In the genomic region with DNA sequence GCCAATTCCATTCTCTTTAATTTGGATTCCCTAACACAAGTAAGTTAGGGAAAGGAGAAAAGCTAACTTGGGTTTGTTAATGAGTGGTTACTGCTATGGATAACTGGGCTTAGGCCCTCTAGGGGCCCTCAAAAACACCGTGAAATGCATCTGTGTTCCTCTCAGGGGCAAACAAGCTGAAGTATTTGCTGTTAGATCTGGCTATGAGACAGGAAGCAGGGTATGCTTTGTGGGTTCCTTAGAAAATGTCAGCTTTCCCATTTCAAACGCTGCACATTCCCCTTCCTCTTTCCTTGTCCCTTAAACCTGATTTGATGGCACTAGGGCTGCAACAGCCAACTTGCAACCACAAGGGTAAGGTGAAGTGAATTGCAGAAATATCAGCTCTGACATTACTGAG, we compare ENCODE assay signal across 15 cellular contexts. TPM values are rescaled to one million over a fixed set of nuclear protein-coding genes. Genes with fewer than 3 reads are reported as not detected.
DNase-seq lines count a peak whose midpoint lies in the region; ATAC-seq, FAIRE-seq and TF ChIP-seq lines count a peak whose summit lies in the region.
"Had no signal": no experiment of that assay in that cellular context is flagged by ENCODE, and none has a peak within 500 bp of the region (broad histone marks: within the 10 kb centered on the region; RNA-seq: fewer than 3 reads in every experiment).

No MANE protein-coding gene starts in this region.

- no peaks in the 10 kb centered on the region for H3K36me3 ChIP-seq in MM.1S (replicated peaks; ENCODE audit: insufficient read depth, low read length)
- no peaks in the 10 kb centered on the region for H3K36me3 ChIP-seq in GM12878 (ENCODE audit: control insufficient read depth in 2 of 2, insufficient read depth in 2 of 2, low read length in 1 of 2)
- H3K36me3 ChIP-seq: adrenal gland, BE2C, SJSA1 had no signal

- WGBS in GM12878 (ENCODE audit: insufficient coverage, insufficient replicate concordance, low lambda C conversion rate, missing lambda C conversion rate), result 0% methylated on average over 2 of the region's 2 CpGs

- H3K9me3 Mint-ChIP-seq in activated naive CD4-positive, alpha-beta T cell treated with anti-CD3 and anti-CD28 coated beads, Interleukin-2, amount 50 U/mL, for 24 hours, result no peaks in the 10 kb centered on the region
- no peaks in the 10 kb centered on the region for H3K9me3 Mint-ChIP-seq in stimulated activated naive CD8-positive, alpha-beta T cell treated with anti-CD3 and anti-CD28 coated beads, Interleukin-15, amount 100 ng/mL, for 72 hours

- H2AFZ ChIP-seq in MM.1S (ENCODE audit: low read length) (peak overlapping the region; percentile 19), GM12878 (ENCODE audit: control insufficient read depth, low read depth, low read length) (peak overlapping the region; percentile 87)

- no peak for TF ChIP-seq RAD21 in GM12878 (IDR thresholded peaks at IDR 0.05; ENCODE audit: insufficient read depth, low read depth, low read length)

- peak overlapping the region; percentile 63 for H3K4me3 Mint-ChIP-seq in activated naive CD4-positive, alpha-beta T cell treated with anti-CD3 and anti-CD28 coated beads, Interleukin-2, amount 50 U/mL, for 24 hours
- H3K4me3 Mint-ChIP-seq in stimulated activated naive CD8-positive, alpha-beta T cell treated with anti-CD3 and anti-CD28 coated beads, Interleukin-15, amount 100 ng/mL, for 72 hours, result peak overlapping the region; percentile 30 to 58

- H3K9me2 ChIP-seq in MM.1S (replicated peaks; ENCODE audit: insufficient read depth, low read length), result no peaks in the 10 kb centered on the region

- SMC1A ChIA-PET in GM12878 (lab: Charles Lee; ENCODE audit: uncharacterized antibody, unreplicated experiment), result interaction anchor here (0.9 to 8.7 kb wide), 7 partner anchors 34 to 209 kb away, joined by 3 to 180 read pairs (median 4); no protein-coding TSS in a partner anchor

- RAD21 ChIA-PET in GM12878 (lab: Charles Lee; ENCODE audit: unreplicated experiment), result interaction anchor here (1.2 to 8.4 kb wide), 4 partner anchors 25 to 126 kb away, joined by 3 to 136 read pairs (median 4); no protein-coding TSS in a partner anchor

- in situ Hi-C loops in GM12878 (cut with MboI), result loop anchor here (5.0 kb wide), 2 partner anchors 113 to 213 kb away; no protein-coding TSS in a partner anchor

- no peak for DNase-seq in activated naive CD4-positive, alpha-beta T cell treated with anti-CD3 and anti-CD28 coated beads, Interleukin-2, amount 50 U/mL, for 16 hours
- DNase-seq in MM.1S, result no peak
- DNase-seq in GM12878 (ENCODE audit: low read depth, low spot score), result no peak
- peak in 1 of 2 donors; percentile 16 for DNase-seq in stimulated activated naive CD8-positive, alpha-beta T cell treated with anti-CD3 and anti-CD28 coated beads, Interleukin-15, amount 100 ng/mL, for 72 hours
- DNase-seq in NCI-H1436 treated with DMSO at 0.1 percent for 48 hours (lab: John Stamatoyannopoulos, UW), result no peak
- no peak for DNase-seq in NCI-H2227 (lab: John Stamatoyannopoulos, UW; ENCODE audit: unreplicated experiment)
- DNase-seq: activated CD4-positive, alpha-beta T cell treated with anti-CD3 and anti-CD28 coated beads for 1 hour; adrenal gland; BE2C; dermis blood vessel endothelial cell; islet precursor cell; NCI-H1105 treated with DMSO at 0.1 percent for 48 hours had no signal

- no peak for TF ChIP-seq EP300 in GM12878 (IDR thresholded peaks at IDR 0.05; ENCODE audit: borderline replicate concordance in 1 of 2, control insufficient read depth in 1 of 2, low read depth in 2 of 2, low read length in 2 of 2)

- no peak for FAIRE-seq in GM12878 (lab: Jason Lieb, UNC)

- BruUV-seq in GM12878 (replicated peaks; lab: Mats Ljungman, UMichigan), result no TSS peak

- H3K27ac ChIP-seq in MM.1S (ENCODE audit: low read length), result no peak overlapping the region
- peak overlapping the region; percentile 40; the same call in 1 of the 2 replicates for H3K27ac ChIP-seq in GM12878 (ENCODE audit: control insufficient read depth, insufficient read depth)
- H3K27ac ChIP-seq: SJSA1 had no signal

- intact Hi-C loops in GM12878 (cut with micrococcal nuclease; ENCODE audit: unreplicated experiment), result no loop called here

- TF ChIP-seq CTCF in MM.1S (IDR thresholded peaks at IDR 0.05; ENCODE audit: low read length) (no peak), GM12878 (IDR thresholded peaks at IDR 0.05 in 2 of 3, conservative IDR thresholded peaks at IDR 0.05 in 1 of 3; ENCODE audit: control insufficient read depth in 2 of 3, extremely low read depth in 1 of 3, insufficient read depth in 1 of 3, low read depth in 3 of 3, low read length in 3 of 3) (no peak)

- H3K9me3 ChIP-seq in MM.1S (replicated peaks; ENCODE audit: insufficient read depth, low read length) (no peaks in the 10 kb centered on the region), GM12878 (replicated peaks; ENCODE audit: control insufficient read depth, insufficient read depth, low read length) (no peaks in the 10 kb centered on the region)
- H3K9me3 ChIP-seq: adrenal gland, BE2C, SJSA1 had no signal

- H3K4me2 ChIP-seq in MM.1S (ENCODE audit: low read depth, low read length), result no peak overlapping the region
- peak overlapping the region; percentile 6 for H3K4me2 ChIP-seq in GM12878 (ENCODE audit: control insufficient read depth, insufficient read depth)

- ATAC-seq in GM12878 (no peak), GM21360 (IDR thresholded peaks at IDR 0.05; ENCODE audit: unreplicated experiment) (no peak)
- ATAC-seq in stimulated activated naive CD8-positive, alpha-beta T cell treated with anti-CD3 and anti-CD28 coated beads, Interleukin-15, amount 100 ng/mL, for 72 hours, result no peak

- no peak overlapping the region for H3K9ac ChIP-seq in MM.1S (ENCODE audit: low read length)
- H3K9ac ChIP-seq in GM12878 (ENCODE audit: control insufficient read depth, insufficient read depth, low read length), result no peak overlapping the region

- CTCF ChIA-PET in GM12878 (lab: Yijun Ruan, JAX), result interaction anchor here (0.6 to 9.5 kb wide), 9 partner anchors 30 to 303 kb away, joined by 3 to 311 read pairs (median 3); no protein-coding TSS in a partner anchor

- POLR2A ChIA-PET in GM12878 (lab: Charles Lee), result no interaction called here

- H3K4me3 ChIP-seq in MM.1S (ENCODE audit: low read length) (no peak overlapping the region), GM12878 (no peak overlapping the region)
- H3K4me3 ChIP-seq: adrenal gland, SJSA1 had no signal

- peaks cover 22% of the 10 kb centered on the region for H3K4me1 ChIP-seq in MM.1S (ENCODE audit: low read length)
- H3K4me1 ChIP-seq in GM12878 (ENCODE audit: control insufficient read depth, insufficient read depth, low read length), result peaks cover 17% of the 10 kb centered on the region
- H3K4me1 ChIP-seq: BE2C had no signal

- H3F3A ChIP-seq in MM.1S (ENCODE audit: insufficient read depth, low read length), result peaks cover 14% of the 10 kb centered on the region

- peaks cover 72% of the 10 kb centered on the region for H3K4me1 Mint-ChIP-seq in activated naive CD4-positive, alpha-beta T cell treated with anti-CD3 and anti-CD28 coated beads, Interleukin-2, amount 50 U/mL, for 24 hours
- H3K4me1 Mint-ChIP-seq in stimulated activated naive CD8-positive, alpha-beta T cell treated with anti-CD3 and anti-CD28 coated beads, Interleukin-15, amount 100 ng/mL, for 72 hours, result peaks cover 46% of the 10 kb centered on the region

- H4K20me1 ChIP-seq in MM.1S (ENCODE audit: insufficient read depth, low read length) (no peaks in the 10 kb centered on the region), GM12878 (ENCODE audit: control insufficient read depth, insufficient read depth) (no peaks in the 10 kb centered on the region)

- no peaks in the 10 kb centered on the region for H3K79me2 ChIP-seq in MM.1S (ENCODE audit: low read length)
- H3K79me2 ChIP-seq in GM12878 (ENCODE audit: control insufficient read depth, insufficient read depth, low read length), result no peaks in the 10 kb centered on the region; the same call in 1 of the 2 replicates

- peak overlapping the region; percentile 94 for H3K27ac Mint-ChIP-seq in activated naive CD4-positive, alpha-beta T cell treated with anti-CD3 and anti-CD28 coated beads, Interleukin-2, amount 50 U/mL, for 24 hours
- peak overlapping the region; percentile 45 to 53 for H3K27ac Mint-ChIP-seq in stimulated activated naive CD8-positive, alpha-beta T cell treated with anti-CD3 and anti-CD28 coated beads, Interleukin-15, amount 100 ng/mL, for 72 hours

- TF ChIP-seq POLR2A in GM12878 (IDR thresholded peaks at IDR 0.05; ENCODE audit: low read depth, low read length), result no peak

- H3K27me3 Mint-ChIP-seq in activated naive CD4-positive, alpha-beta T cell treated with anti-CD3 and anti-CD28 coated beads, Interleukin-2, amount 50 U/mL, for 24 hours, result no peaks in the 10 kb centered on the region
- H3K27me3 Mint-ChIP-seq in stimulated activated naive CD8-positive, alpha-beta T cell treated with anti-CD3 and anti-CD28 coated beads, Interleukin-15, amount 100 ng/mL, for 72 hours, result no peaks in the 10 kb centered on the region

- H3K36me3 Mint-ChIP-seq in activated naive CD4-positive, alpha-beta T cell treated with anti-CD3 and anti-CD28 coated beads, Interleukin-2, amount 50 U/mL, for 24 hours, result no peaks in the 10 kb centered on the region

- H3K27me3 ChIP-seq in MM.1S (replicated peaks; ENCODE audit: insufficient read depth, low read length) (no peaks in the 10 kb centered on the region), GM12878 (replicated peaks in 1 of 2; ENCODE audit: control insufficient read depth in 2 of 2, insufficient read depth in 2 of 2, low read length in 1 of 2) (no peaks in the 10 kb centered on the region)
- H3K27me3 ChIP-seq: adrenal gland, BE2C, SJSA1 had no signal

TF ChIP-seq in GM12878, 131 proteins besides CTCF, POLR2A, EP300 and RAD21 (continues in another document):
- TF ChIP-seq RUNX3 (IDR thresholded peaks at IDR 0.05; ENCODE audit: low read length), result 0 out of 2 replicates have a peak, but pooled peaks have one; percentile 6
- TF ChIP-seq SPI1 (IDR thresholded peaks at IDR 0.05; ENCODE audit: borderline replicate concordance, insufficient read depth, low read depth, low read length), result 0 out of 2 replicates have a peak, but pooled peaks have one; percentile 11

RNA-seq across cellular contexts. Expression of a gene that starts 5.7 kb away (rescaled TPM):
- 67.9 and 74.3 TPM in 2 replicates for total RNA-seq in GM12878 (2013; cell fraction: nucleolus; rRNA removed)
- total RNA-seq in GM12878 (2014; rRNA removed) (378 and 394 TPM in 2 replicates), GM12878 (2014; rRNA removed; fragmentation: Illumina TruSeq; extraction: Trizol) (405 and 421 TPM in 2 replicates), GM12878 (2021) (482 and 491 TPM in 2 replicates)
- polyA plus RNA-seq in GM12878 (2011; ENCODE audit: low read depth), result 209 TPM
- polyA plus RNA-seq in GM12878 (2011; rRNA removed) (360 and 431 TPM in 2 replicates), GM12878 (2014; fragmentation: Illumina TruSeq; extraction: Trizol) (500 and 537 TPM in 2 replicates), GM12878 (2014; fragmentation: Nextera tagmentation; extraction: Ambion mirVana) (100 to 1,000 TPM; 413 to 441 TPM), GM12878 (2014; rRNA removed) (367 and 393 TPM in 2 replicates), GM12878 (2016; fragmentation: Nextera tagmentation; extraction: Ambion mirVana) (100 to 1,000 TPM; 475 to 481 TPM)
- 219 and 245 TPM in 2 replicates for polyA plus RNA-seq in GM12878 (2011; cell fraction: cytosol; rRNA removed)
- polyA plus RNA-seq in GM12878 (2011; cell fraction: nucleus; rRNA removed), result 178 and 179 TPM in 2 replicates
- 262 and 277 TPM in 2 replicates for polyA plus RNA-seq in GM12878 (2012)
- polyA minus RNA-seq in GM12878 (2011; rRNA and poly(A)+ RNA removed), result 238 and 242 TPM in 2 replicates
- polyA minus RNA-seq in GM12878 (2011; cell fraction: cytosol; rRNA and poly(A)+ RNA removed), result 82.6 and 88.4 TPM in 2 replicates
- 51.4 and 68.3 TPM in 2 replicates for polyA minus RNA-seq in GM12878 (2011; cell fraction: nucleus; rRNA and poly(A)+ RNA removed)
